Comparison of ENCODE assay signal across 12 cellular contexts in genomic region chr12:116171549-116171948, GRCh38.
DNase-seq lines count a peak whose midpoint lies in the region; ATAC-seq lines count a peak whose summit lies in the region.
"Had no signal": no experiment of that assay in that cellular context is flagged by ENCODE, and none has a peak within 500 bp of the region (broad histone marks: within the 10 kb centered on the region; RNA-seq: fewer than 3 reads in every experiment).

No MANE protein-coding gene starts in this region.

- H4K8ac ChIP-seq in mesenchymal stem cell (ENCODE audit: low read length) = no peak overlapping the region

- no peak overlapping the region for H3K18ac ChIP-seq in mesenchymal stem cell (ENCODE audit: low read depth in 1 of 2, low read length in 2 of 2)

- no peak overlapping the region for H3K14ac ChIP-seq in mesenchymal stem cell (ENCODE audit: low read length in 2 of 2)

- H3K9me3 ChIP-seq in CD8-positive, alpha-beta memory T cell (ENCODE audit: low read length) = no peaks in the 10 kb centered on the region
- no peaks in the 10 kb centered on the region for H3K9me3 ChIP-seq in HUES48 (ENCODE audit: control insufficient read depth, insufficient read depth, low read length)
- no peaks in the 10 kb centered on the region for H3K9me3 ChIP-seq in mesenchymal stem cell (ENCODE audit: control insufficient read depth, low read length)
- H3K9me3 ChIP-seq: MG63 had no signal

- WGBS in mesenchymal stem cell = 84% methylated on average over 3 of the region's 3 CpGs

- H4K91ac ChIP-seq in mesenchymal stem cell (ENCODE audit: low read length) = no peak overlapping the region

- no peak overlapping the region for H2AK5ac ChIP-seq in mesenchymal stem cell (ENCODE audit: low read length, severe bottlenecking)

- ATAC-seq in left lobe of liver = no peak
- ATAC-seq in HG03469 (IDR thresholded peaks at IDR 0.05; ENCODE audit: unreplicated experiment) = no peak
- ATAC-seq in GM21619 (IDR thresholded peaks at IDR 0.05; ENCODE audit: unreplicated experiment) = no peak

- H3K4me1 Mint-ChIP-seq in CD8-positive, alpha-beta memory T cell = peaks cover 57 to 81% (median 75%) of the 10 kb centered on the region in 3 donors

- no peak overlapping the region for H2BK120ac ChIP-seq in mesenchymal stem cell (ENCODE audit: low read depth, low read length)

- H3K9ac ChIP-seq in HUES48 (ENCODE audit: low read depth, low read length) (no peak overlapping the region), mesenchymal stem cell (ENCODE audit: low read length) (no peak overlapping the region)

- no peaks in the 10 kb centered on the region for H3K36me3 ChIP-seq in CD8-positive, alpha-beta memory T cell (ENCODE audit: insufficient read depth, low read length)
- H3K36me3 ChIP-seq in HUES48 (ENCODE audit: control insufficient read depth, insufficient read depth, low read length) (no peaks in the 10 kb centered on the region), mesenchymal stem cell (ENCODE audit: control insufficient read depth in 1 of 2, insufficient read depth in 2 of 2, low read depth in 1 of 2, low read length in 2 of 2) (no peaks in the 10 kb centered on the region)
- H3K36me3 ChIP-seq: MG63 had no signal

- peak overlapping the region in 5 of 7 donors; percentile 66 to 83 (median 74) for H3K4me3 Mint-ChIP-seq in CD8-positive, alpha-beta memory T cell
- H3K4me3 Mint-ChIP-seq: nephron had no signal

- H3K27me3 ChIP-seq in CD8-positive, alpha-beta memory T cell (ENCODE audit: insufficient read depth, low read length, poor library complexity, severe bottlenecking) = no peaks in the 10 kb centered on the region
- H3K27me3 ChIP-seq in HUES48 (ENCODE audit: control insufficient read depth, insufficient read depth, low read length) (no peaks in the 10 kb centered on the region), mesenchymal stem cell (ENCODE audit: control insufficient read depth in 1 of 2, insufficient read depth in 1 of 2, low read length in 2 of 2) (no peaks in the 10 kb centered on the region)
- H3K27me3 ChIP-seq: MG63 had no signal

- no peaks in the 10 kb centered on the region for H3K36me3 Mint-ChIP-seq in CD8-positive, alpha-beta memory T cell

- no peak overlapping the region for H2AFZ ChIP-seq in mesenchymal stem cell (ENCODE audit: low read depth, low read length)

- no peak overlapping the region for H2BK5ac ChIP-seq in mesenchymal stem cell (ENCODE audit: low read depth, low read length, poor library complexity, severe bottlenecking)

- peak overlapping the region in 2 of 8 donors; percentile 5 to 44 for H3K27ac Mint-ChIP-seq in CD8-positive, alpha-beta memory T cell
- H3K27ac Mint-ChIP-seq: nephron had no signal

- POLR2A ChIA-PET in CD8-positive, alpha-beta memory T cell (lab: Charles Lee) = no interaction called here

- H3K4me1 ChIP-seq in CD8-positive, alpha-beta memory T cell (ENCODE audit: insufficient read depth, low read length) = peaks cover 31% of the 10 kb centered on the region
- H3K4me1 ChIP-seq in HUES48 (ENCODE audit: control insufficient read depth, insufficient read depth, low read length) (peaks cover 42% of the 10 kb centered on the region), mesenchymal stem cell (ENCODE audit: control insufficient read depth, insufficient read depth, low read depth, low read length) (peaks cover 5% of the 10 kb centered on the region)

- no peaks in the 10 kb centered on the region for H3K27me3 Mint-ChIP-seq in CD8-positive, alpha-beta memory T cell

- H2BK12ac ChIP-seq in mesenchymal stem cell (ENCODE audit: low read length in 2 of 2) = no peak overlapping the region

- H3K79me1 ChIP-seq in mesenchymal stem cell (replicated peaks; ENCODE audit: low read length, poor library complexity, severe bottlenecking) = peaks cover 7% of the 10 kb centered on the region

- peak overlapping the region; percentile 10 for H3K27ac ChIP-seq in CD8-positive, alpha-beta memory T cell (ENCODE audit: low read depth, low read length)
- H3K27ac ChIP-seq in HUES48 (ENCODE audit: low read depth, low read length) = peak overlapping the region; percentile 17
- no peak overlapping the region for H3K27ac ChIP-seq in mesenchymal stem cell (ENCODE audit: low read length, poor library complexity, severe bottlenecking)
- H3K27ac ChIP-seq: VCaP had no signal

- CTCF ChIA-PET in CD8-positive, alpha-beta memory T cell (lab: Charles Lee) = no interaction called here

- peak overlapping the region; percentile 32 for H3K4me3 ChIP-seq in CD8-positive, alpha-beta memory T cell (ENCODE audit: low read length)
- H3K4me3 ChIP-seq in HUES48 (ENCODE audit: low read depth, low read length) (no peak overlapping the region), mesenchymal stem cell (ENCODE audit: insufficient read depth in 1 of 2, low read depth in 1 of 2, low read length in 2 of 2) (no peak overlapping the region)
- H3K4me3 ChIP-seq: MG63 had no signal

- no peak overlapping the region for H3K4ac ChIP-seq in mesenchymal stem cell (ENCODE audit: low read depth in 1 of 2, low read length in 2 of 2)

- H2BK15ac ChIP-seq in mesenchymal stem cell (ENCODE audit: low read depth, poor library complexity, severe bottlenecking) = no peak overlapping the region

- H3K9me3 Mint-ChIP-seq in CD8-positive, alpha-beta memory T cell = no peaks in the 10 kb centered on the region
- H3K9me3 Mint-ChIP-seq: nephron had no signal

- no peak overlapping the region for H3K23ac ChIP-seq in mesenchymal stem cell (ENCODE audit: low read length in 2 of 2)

- DNase-seq in CD8-positive, alpha-beta memory T cell = no peak
- DNase-seq in amniotic epithelial cell (ENCODE audit: low read depth) (peak; percentile 44), mesenchymal stem cell (peak; percentile 40), left lobe of liver (ENCODE audit: low spot score) (no peak), COR-L47 (lab: John Stamatoyannopoulos, UW) (no peak)
- DNase-seq: MG63, NCI-H226 had no signal

- no peak overlapping the region for H3K4me2 ChIP-seq in mesenchymal stem cell (ENCODE audit: low read length, poor library complexity, severe bottlenecking)

Comparison
In these comparisons a context has a peak if more than half of its experiments do, and no peak if none do; other contexts are left out.
1. DNase-seq: peak in amniotic epithelial cell (single experiment) and mesenchymal stem cell (single experiment); none in CD8-positive, alpha-beta memory T cell (0 of 5), left lobe of liver (single experiment) and COR-L47 (single experiment).